ENCODE assay signal across 30 cellular contexts in genomic region chrX:47631676-47632075, GRCh38. TPM values are rescaled to one million over a fixed set of nuclear protein-coding genes. Genes with fewer than 3 reads are reported as not detected.
"Had no signal": no experiment of that assay in that cellular context is flagged by ENCODE, and none has a peak within 500 bp of the region (broad histone marks: within the 10 kb centered on the region; RNA-seq: fewer than 3 reads in every experiment).

No MANE protein-coding gene starts in this region.

- H3K9me3 Mint-ChIP-seq: activated B cell treated with CpG ODN at 0.5 μM for 24 hours; activated CD8-positive, alpha-beta T cell treated with anti-CD3 and anti-CD28 coated beads for 36 hours; activated T-cell treated with anti-CD3 and anti-CD28 coated beads, Interleukin-2, amount 50 U/mL, for 4 hours; activated T-helper 17 cell treated with anti-CD3 and anti-CD28 coated beads, Interleukin-2, amount 50 U/mL, for 72 hours had no signal

- H3K4me1 Mint-ChIP-seq: brain had no signal

- H3K27ac ChIP-seq: breast epithelium, cardiac muscle cell, colonic mucosa, epithelial cell of prostate, esophagus squamous epithelium had no signal

- H3K4me1 ChIP-seq: breast epithelium, colonic mucosa, esophagus squamous epithelium had no signal

- H3K27me3 Mint-ChIP-seq: activated B cell treated with CpG ODN at 0.5 μM for 24 hours; activated CD8-positive, alpha-beta T cell treated with anti-CD3 and anti-CD28 coated beads for 36 hours; activated naive CD8-positive, alpha-beta T cell; activated T-helper 17 cell treated with anti-CD3 and anti-CD28 coated beads, Interleukin-2, amount 50 U/mL, for 72 hours; brain had no signal

- DNase-seq: activated B cell treated with CpG ODN at 0.5 μM for 24 hours; activated CD4-positive, alpha-beta T cell treated with anti-CD3 and anti-CD28 coated beads for 48 hours; activated CD4-positive, alpha-beta T cell treated with anti-CD3 and anti-CD28 coated beads, Interleukin-2, amount 50 U/mL, for 1 hour; activated CD4-positive, alpha-beta T cell treated with anti-CD3 and anti-CD28 coated beads, Interleukin-2, amount 50 U/mL, for 48 hours; activated CD8-positive, alpha-beta memory T cell treated with anti-CD3 and anti-CD28 coated beads for 24 hours; activated CD8-positive, alpha-beta T cell treated with anti-CD3 and anti-CD28 coated beads for 36 hours; activated effector memory CD4-positive, alpha-beta T cell treated with Interleukin-2 at 50 U/mL for 16 hours; activated gamma-delta T cell treated with Interleukin-2 at 50 U/mL for 16 hours; activated naive CD4-positive, alpha-beta T cell treated with anti-CD3 and anti-CD28 coated beads, Interleukin-2, amount 50 U/mL, for 16 hours; activated naive CD4-positive, alpha-beta T cell treated with Interleukin-2 at 50 U/mL for 16 hours; activated T-cell treated with anti-CD3 and anti-CD28 coated beads, Interleukin-2, amount 50 U/mL, for 4 hours; amniotic stem cell; aorta; central memory CD4-positive, alpha-beta T cell; cerebellar nuclear complex; colonic mucosa; effector CD8-positive, alpha-beta T cell; esophagus squamous epithelium; head of caudate nucleus; T-helper 1 cell; T-helper 2 cell had no signal

- H3K27ac Mint-ChIP-seq: activated CD8-positive, alpha-beta T cell treated with anti-CD3 and anti-CD28 coated beads for 36 hours; activated naive CD8-positive, alpha-beta T cell; activated T-helper 17 cell treated with anti-CD3 and anti-CD28 coated beads, Interleukin-2, amount 50 U/mL, for 72 hours had no signal

- H3K36me3 Mint-ChIP-seq: activated naive CD8-positive, alpha-beta T cell had no signal

- H3K36me3 ChIP-seq: breast epithelium, cardiac muscle cell, colonic mucosa had no signal

- H3K27me3 ChIP-seq: cardiac muscle cell, colonic mucosa, esophagus squamous epithelium had no signal

- H3K4me3 ChIP-seq: breast epithelium, cardiac muscle cell, colonic mucosa, esophagus squamous epithelium had no signal

- H3K9me3 ChIP-seq: breast epithelium, colonic mucosa, esophagus squamous epithelium had no signal

- ATAC-seq: activated CD4-positive, CD25-positive, alpha-beta regulatory T cell treated with anti-CD3 and anti-CD28 coated beads, Interleukin-2, amount 50 U/mL, for 24 hours; activated CD8-positive, alpha-beta T cell treated with anti-CD3 and anti-CD28 coated beads for 36 hours; activated T-cell treated with anti-CD3 and anti-CD28 coated beads, Interleukin-2, amount 50 U/mL, for 4 hours; activated T-helper 17 cell treated with anti-CD3 and anti-CD28 coated beads, Interleukin-2, amount 50 U/mL, for 72 hours had no signal

- H3K4me3 Mint-ChIP-seq: activated B cell treated with CpG ODN at 0.5 μM for 24 hours; activated CD8-positive, alpha-beta T cell treated with anti-CD3 and anti-CD28 coated beads for 36 hours; activated naive CD8-positive, alpha-beta T cell; activated T-cell treated with anti-CD3 and anti-CD28 coated beads, Interleukin-2, amount 50 U/mL, for 4 hours; activated T-helper 17 cell treated with anti-CD3 and anti-CD28 coated beads, Interleukin-2, amount 50 U/mL, for 72 hours; brain had no signal

RNA-seq across cellular contexts. Expression of gene SYN1, which starts 12.0 kb away (rescaled TPM):
- total RNA-seq: activated B cell treated with CpG ODN at 0.5 μM for 24 hours, breast epithelium, endothelial cell of umbilical vein, fibroblast of villous mesenchyme had no signal
- polyA plus RNA-seq: endothelial cell of umbilical vein had no signal
